Comparison of ENCODE assay signal across 30 cellular contexts in genomic region chr5:362189-362588, GRCh38.
"Had no signal": no experiment of that assay in that cellular context is flagged by ENCODE, and none has a peak within 500 bp of the region (broad histone marks: within the 10 kb centered on the region; RNA-seq: fewer than 3 reads in every experiment).

No MANE protein-coding gene starts in this region.

- DNase-seq: activated B cell treated with CpG ODN at 0.5 μM for 24 hours; activated CD4-positive, alpha-beta T cell treated with anti-CD3 and anti-CD28 coated beads, Interleukin-2, amount 50 U/mL, for 4 hours; activated CD8-positive, alpha-beta memory T cell treated with anti-CD3 and anti-CD28 coated beads, Interleukin-2, amount 50 U/mL, for 4 hours; activated effector memory CD4-positive, alpha-beta T cell treated with anti-CD3 and anti-CD28 coated beads, Interleukin-2, amount 50 U/mL, for 16 hours; activated naive CD4-positive, alpha-beta T cell treated with anti-CD3 and anti-CD28 coated beads, Interleukin-2, amount 10 ng/mL, durations not matched to agents 7 days and 5 days; activated T-cell treated with anti-CD3 and anti-CD28 coated beads, Interleukin-2, amount 50 U/mL, for 1 hour; amygdala; caudate nucleus; dermis blood vessel endothelial cell; effector CD8-positive, alpha-beta T cell; esophagus squamous epithelium; left ventricle myocardium inferior; ovary; retina; sigmoid colon; small intestine; stimulated activated CD4-positive, alpha-beta T cell treated with anti-CD3 and anti-CD28 coated beads, Interleukin-1b, Interleukin-23, amount 100 ng/mL, for 48 hours; stimulated activated CD4-positive, alpha-beta T cell treated with anti-CD3 and anti-CD28 coated beads, Interleukin-4, amount 100 ng/mL, for 4 hours; stimulated activated CD8-positive, alpha-beta memory T cell treated with anti-CD3 and anti-CD28 coated beads, Interleukin-4, amount 100 ng/mL, for 48 hours; stimulated activated naive CD8-positive, alpha-beta T cell treated with anti-CD3 and anti-CD28 coated beads, Interleukin-15, amount 100 ng/mL, for 72 hours; substantia nigra; T-helper 1 cell; thyroid gland; upper lobe of right lung had no signal

- H3K36me3 ChIP-seq: esophagus squamous epithelium, ovary, prostate gland, sigmoid colon, thyroid gland, upper lobe of right lung had no signal

- H3K4me3 Mint-ChIP-seq: activated B cell treated with CpG ODN at 0.5 μM for 24 hours; activated naive CD4-positive, alpha-beta T cell treated with anti-CD3 and anti-CD28 coated beads, Interleukin-2, amount 10 ng/mL, durations not matched to agents 7 days and 5 days; activated T-helper 1 cell treated with anti-CD3 and anti-CD28 coated beads, Interleukin-12 subunit alpha, Interleukin-12 subunit beta, Interleukin-2, Interleukin-4 antibody, amounts not matched to agents 30 ng/mL and 10 ng/mL and 1 ng/mL, durations not matched to agents 14 hours and 24 hours and 36 hours; nephron; stimulated activated memory B cell treated with anti-CD40 and anti-IgM and Interleukin-4, amounts not matched to agents 10 μg/mL and 1 μg/mL and 100 μg/mL, for 72 hours; stimulated activated naive CD8-positive, alpha-beta T cell treated with anti-CD3 and anti-CD28 coated beads, Interleukin-15, amount 100 ng/mL, for 72 hours; T-helper 2 cell treated with Interferon-gamma antibody and Interleukin-4, amounts not matched to agents 5 μg/mL and 100 μg/mL, for 36 hours had no signal

- H3K4me1 Mint-ChIP-seq: nephron had no signal

- H3K9me3 ChIP-seq: ovary, prostate gland, thyroid gland, upper lobe of right lung had no signal

- H3K27ac Mint-ChIP-seq: activated B cell treated with CpG ODN at 0.5 μM for 24 hours; activated naive CD4-positive, alpha-beta T cell treated with anti-CD3 and anti-CD28 coated beads, Interleukin-2, amount 10 ng/mL, durations not matched to agents 7 days and 5 days; activated T-helper 1 cell treated with anti-CD3 and anti-CD28 coated beads, Interleukin-12 subunit alpha, Interleukin-12 subunit beta, Interleukin-2, Interleukin-4 antibody, amounts not matched to agents 30 ng/mL and 10 ng/mL and 1 ng/mL, durations not matched to agents 14 hours and 24 hours and 36 hours; nephron; stimulated activated memory B cell treated with anti-CD40 and anti-IgM and Interleukin-4, amounts not matched to agents 10 μg/mL and 1 μg/mL and 100 μg/mL, for 72 hours had no signal

- H3K27ac ChIP-seq: epithelial cell of prostate, esophagus squamous epithelium, left ventricle myocardium inferior, ovary, prostate gland, sigmoid colon, thyroid gland, upper lobe of right lung had no signal

- ATAC-seq: stimulated activated memory B cell treated with anti-CD40 and anti-IgM and Interleukin-4, amounts not matched to agents 10 μg/mL and 1 μg/mL and 100 μg/mL, for 72 hours; upper lobe of right lung had no signal

- H3K9me3 Mint-ChIP-seq: activated naive CD4-positive, alpha-beta T cell treated with anti-CD3 and anti-CD28 coated beads, Interleukin-2, amount 10 ng/mL, durations not matched to agents 7 days and 5 days had no signal

- H3K4me3 ChIP-seq: esophagus squamous epithelium, left ventricle myocardium inferior, ovary, prostate gland, sigmoid colon, thyroid gland, upper lobe of right lung had no signal

- H3K27me3 Mint-ChIP-seq: activated B cell treated with CpG ODN at 0.5 μM for 24 hours; activated naive CD4-positive, alpha-beta T cell treated with anti-CD3 and anti-CD28 coated beads, Interleukin-2, amount 10 ng/mL, durations not matched to agents 7 days and 5 days; stimulated activated naive CD8-positive, alpha-beta T cell treated with anti-CD3 and anti-CD28 coated beads, Interleukin-15, amount 100 ng/mL, for 72 hours had no signal

- H3K4me1 ChIP-seq: esophagus squamous epithelium, left ventricle myocardium inferior, prostate gland, sigmoid colon, thyroid gland, upper lobe of right lung had no signal

- H3K27me3 ChIP-seq: esophagus squamous epithelium, ovary, sigmoid colon, thyroid gland, upper lobe of right lung had no signal
